ENCODE assay signal across 11 cellular contexts in the genomic region with DNA sequence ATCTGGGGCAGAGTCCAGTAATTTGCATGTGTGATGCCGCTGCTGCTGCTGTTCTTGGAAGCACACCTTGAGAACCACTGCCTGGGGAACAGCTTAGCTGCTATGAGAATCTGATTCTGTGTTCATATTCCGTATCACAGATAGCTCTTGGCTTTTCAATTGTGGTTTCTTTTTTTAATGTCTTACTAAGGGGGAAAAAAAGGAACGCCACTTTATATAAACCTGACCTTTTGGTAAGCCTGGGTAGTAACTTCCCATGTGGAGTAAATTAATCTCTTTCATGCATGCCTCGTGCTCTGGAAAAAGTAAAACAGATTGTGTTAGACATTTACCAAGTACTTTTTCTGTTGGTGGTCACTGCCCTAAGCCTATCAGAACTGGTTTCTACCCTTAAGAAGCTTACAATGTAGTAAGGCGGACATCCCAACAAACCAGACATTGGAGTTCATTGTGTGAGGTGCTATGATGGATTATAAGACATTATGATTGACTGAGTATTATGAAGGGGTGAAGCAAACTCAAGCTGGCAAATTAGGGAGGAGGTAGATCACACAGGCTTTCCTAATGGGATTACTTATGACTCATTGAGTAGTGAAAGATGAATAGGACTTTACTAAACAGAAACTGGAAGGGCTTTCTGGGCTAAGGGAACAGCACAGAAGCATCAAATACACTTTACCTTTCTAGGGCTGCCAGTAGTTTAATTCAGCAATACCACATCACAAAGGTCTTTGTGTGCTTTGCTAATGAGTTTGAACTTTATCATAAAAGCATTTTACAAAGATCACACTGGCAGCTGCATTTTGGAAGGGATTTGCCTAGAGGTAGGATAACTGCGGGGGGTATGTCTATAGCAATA.
DNase-seq lines count a peak whose midpoint lies in the region; ATAC-seq and TF ChIP-seq lines count a peak whose summit lies in the region.
"Had no signal": no experiment of that assay in that cellular context is flagged by ENCODE, and none has a peak within 500 bp of the region (broad histone marks: within the 10 kb centered on the region; RNA-seq: fewer than 3 reads in every experiment).

No MANE protein-coding gene starts in this region.

- no peaks in the 10 kb centered on the region for H3K9me3 Mint-ChIP-seq in Caco-2 (ENCODE audit: unreplicated experiment)
- no peaks in the 10 kb centered on the region for H3K9me3 Mint-ChIP-seq in brain
- H3K9me3 Mint-ChIP-seq in nephron = no peaks in the 10 kb centered on the region

- TF ChIP-seq CTCF in Caco-2 (IDR thresholded peaks at IDR 0.05; ENCODE audit: insufficient read depth in 1 of 2, low read depth in 1 of 2, low read length in 1 of 2, severe bottlenecking in 1 of 2, unreplicated experiment in 1 of 2) (no peak), brain (conservative IDR thresholded peaks at IDR 0.05) (no peak), nephron (IDR thresholded peaks at IDR 0.05; ENCODE audit: unreplicated experiment in 3 of 3) (no peak)

- intact Hi-C loops in Caco-2 (cut with micrococcal nuclease; ENCODE audit: unreplicated experiment) = no loop called here

- no peak overlapping the region for H3K4me3 ChIP-seq in Caco-2 (ENCODE audit: low read depth, low read length)
- H3K4me3 ChIP-seq: SK-N-MC, thyroid gland had no signal

- DNase-seq in Caco-2 (peak; percentile 43 to 56), NCI-H226 (peak; percentile 14), T-helper 9 cell (no peak)
- DNase-seq: NCI-H1436 treated with DMSO at 0.1 percent for 48 hours, thyroid gland had no signal

- BruUV-seq in Caco-2 (replicated peaks; lab: Mats Ljungman, UMichigan) = no TSS peak

- H3K27ac Mint-ChIP-seq in Caco-2 (ENCODE audit: unreplicated experiment) (no peak overlapping the region), brain (peak overlapping the region in 4 of 5 experiments; percentile 16 to 88 (median 48)), nephron (peak overlapping the region; percentile 7 to 82 (median 37))

- 0 out of 2 replicates have a peak, but pooled peaks cover 2% of the 10 kb centered on the region for H3K36me3 ChIP-seq in Caco-2 (ENCODE audit: control insufficient read depth, insufficient read depth, low read length)
- H3K36me3 ChIP-seq: thyroid gland had no signal

- no peaks in the 10 kb centered on the region for H3K36me3 Mint-ChIP-seq in Caco-2 (ENCODE audit: insufficient read depth, unreplicated experiment)
- no peaks in the 10 kb centered on the region for H3K36me3 Mint-ChIP-seq in brain
- no peaks in the 10 kb centered on the region for H3K36me3 Mint-ChIP-seq in nephron (ENCODE audit: low read depth)

- POLR2A ChIA-PET in Caco-2 (lab: Charles Lee) = no interaction called here

- H3K9me3 ChIP-seq in Caco-2 = no peaks in the 10 kb centered on the region
- H3K9me3 ChIP-seq: thyroid gland had no signal

- ATAC-seq in GM21737 (IDR thresholded peaks at IDR 0.05; ENCODE audit: unreplicated experiment) (no peak), HG03135 (IDR thresholded peaks at IDR 0.05; ENCODE audit: unreplicated experiment) (no peak), GM18520 (IDR thresholded peaks at IDR 0.05; ENCODE audit: unreplicated experiment) (no peak)

- H3K27me3 ChIP-seq in Caco-2 (replicated peaks; ENCODE audit: control insufficient read depth, insufficient read depth, low read length) = no peaks in the 10 kb centered on the region
- H3K27me3 ChIP-seq: thyroid gland had no signal

- peaks cover 45% of the 10 kb centered on the region for H3K4me1 ChIP-seq in Caco-2

- no peaks in the 10 kb centered on the region for H3K27me3 Mint-ChIP-seq in Caco-2 (ENCODE audit: insufficient read depth, unreplicated experiment)
- H3K27me3 Mint-ChIP-seq in brain = no peaks in the 10 kb centered on the region
- no peaks in the 10 kb centered on the region for H3K27me3 Mint-ChIP-seq in nephron (ENCODE audit: low read depth)

- CTCF ChIA-PET in Caco-2 (lab: Charles Lee) = interaction anchor here (0.6 kb wide), 1 partner anchor 57 kb away, joined by 3 read pairs; no protein-coding TSS in a partner anchor

- H3K4me3 Mint-ChIP-seq in Caco-2 (ENCODE audit: unreplicated experiment) = no peak overlapping the region
- peak overlapping the region in 1 of 5 experiments; percentile 2 for H3K4me3 Mint-ChIP-seq in brain
- no peak overlapping the region for H3K4me3 Mint-ChIP-seq in nephron

- H3K4me1 Mint-ChIP-seq in Caco-2 (ENCODE audit: low read depth, unreplicated experiment) (peaks cover 37% of the 10 kb centered on the region), brain (peaks cover 35% of the 10 kb centered on the region), nephron (peaks cover 26% of the 10 kb centered on the region)
